ENCODE assay signal across 13 cellular contexts in genomic region chr2:178870703-178871102, GRCh38.
DNase-seq lines count a peak whose midpoint lies in the region; ATAC-seq and TF ChIP-seq lines count a peak whose summit lies in the region.
"Had no signal": no experiment of that assay in that cellular context is flagged by ENCODE, and none has a peak within 500 bp of the region (broad histone marks: within the 10 kb centered on the region; RNA-seq: fewer than 3 reads in every experiment).

No MANE protein-coding gene starts in this region.

- intact Hi-C loops in prostate gland (cut with DNase I): no loop called here

- H3K4me3 ChIP-seq in foreskin fibroblast (ENCODE audit: low read depth in 1 of 2, low read length in 2 of 2) (no peak overlapping the region), prostate gland (no peak overlapping the region)
- H3K4me3 ChIP-seq: pancreas had no signal

- no peaks in the 10 kb centered on the region for H3K9me3 Mint-ChIP-seq in activated naive CD4-positive, alpha-beta T cell treated with anti-CD3 and anti-CD28 coated beads, Interleukin-2, amount 10 ng/mL, durations not matched to agents 7 days and 5 days
- no peaks in the 10 kb centered on the region for H3K9me3 Mint-ChIP-seq in stimulated activated naive CD8-positive, alpha-beta T cell treated with anti-CD3 and anti-CD28 coated beads, Interleukin-15, amount 100 ng/mL, for 72 hours

- no peak for DNase-seq in activated naive CD4-positive, alpha-beta T cell treated with anti-CD3 and anti-CD28 coated beads, Interleukin-2, amount 10 ng/mL, durations not matched to agents 7 days and 5 days
- DNase-seq in activated naive CD4-positive, alpha-beta T cell (lab: John Stamatoyannopoulos, UW): no peak
- DNase-seq in RKO (ENCODE audit: low spot score) (peak; percentile 88), foreskin fibroblast (peak; percentile 40 to 68), cerebellar nuclear complex (lab: John Stamatoyannopoulos, UW) (no peak), prostate gland (ENCODE audit: low spot score) (no peak)
- peak in 1 of 2 donors; percentile 14 for DNase-seq in stimulated activated naive CD8-positive, alpha-beta T cell treated with anti-CD3 and anti-CD28 coated beads, Interleukin-15, amount 100 ng/mL, for 72 hours
- DNase-seq: amygdala, mesendoderm, NCI-H2107, T-helper 9 cell had no signal

- TF ChIP-seq CTCF in foreskin fibroblast (IDR thresholded peaks at IDR 0.05; ENCODE audit: low read depth, low read length) (no peak), prostate gland (IDR thresholded peaks at IDR 0.05) (no peak)

- H3K36me3 ChIP-seq in prostate gland: no peaks in the 10 kb centered on the region
- H3K36me3 ChIP-seq: pancreas had no signal

- peaks cover 24% of the 10 kb centered on the region for H3K4me1 Mint-ChIP-seq in activated naive CD4-positive, alpha-beta T cell treated with anti-CD3 and anti-CD28 coated beads, Interleukin-2, amount 10 ng/mL, durations not matched to agents 7 days and 5 days
- H3K4me1 Mint-ChIP-seq in stimulated activated naive CD8-positive, alpha-beta T cell treated with anti-CD3 and anti-CD28 coated beads, Interleukin-15, amount 100 ng/mL, for 72 hours: peaks cover 18% of the 10 kb centered on the region

- peak overlapping the region; percentile 21 for H3K27ac Mint-ChIP-seq in activated naive CD4-positive, alpha-beta T cell treated with anti-CD3 and anti-CD28 coated beads, Interleukin-2, amount 10 ng/mL, durations not matched to agents 7 days and 5 days
- H3K27ac Mint-ChIP-seq in stimulated activated naive CD8-positive, alpha-beta T cell treated with anti-CD3 and anti-CD28 coated beads, Interleukin-15, amount 100 ng/mL, for 72 hours: peak overlapping the region in 1 of 2 donors; percentile 4

- CTCF ChIA-PET in activated naive CD4-positive, alpha-beta T cell treated with anti-CD3 and anti-CD28 coated beads, Interleukin-2, amount 10 ng/mL, durations not matched to agents 7 days and 5 days (lab: Charles Lee): interaction anchor here (1.6 kb wide), 1 partner anchor 11 kb away, joined by 5 read pairs; no protein-coding TSS in a partner anchor

- no peak overlapping the region for H3K4me3 Mint-ChIP-seq in activated naive CD4-positive, alpha-beta T cell treated with anti-CD3 and anti-CD28 coated beads, Interleukin-2, amount 10 ng/mL, durations not matched to agents 7 days and 5 days
- no peak overlapping the region for H3K4me3 Mint-ChIP-seq in stimulated activated naive CD8-positive, alpha-beta T cell treated with anti-CD3 and anti-CD28 coated beads, Interleukin-15, amount 100 ng/mL, for 72 hours

- WGBS in prostate gland: 62% methylated on average over 3 of the region's 3 CpGs

- H3K27ac ChIP-seq in prostate gland: no peak overlapping the region
- H3K27ac ChIP-seq: pancreas had no signal

- ATAC-seq in stimulated activated naive CD8-positive, alpha-beta T cell treated with anti-CD3 and anti-CD28 coated beads, Interleukin-15, amount 100 ng/mL, for 72 hours: peak; percentile 32
- ATAC-seq in GM21723 (IDR thresholded peaks at IDR 0.05; ENCODE audit: unreplicated experiment): no peak

- no peaks in the 10 kb centered on the region for H3K36me3 Mint-ChIP-seq in activated naive CD4-positive, alpha-beta T cell treated with anti-CD3 and anti-CD28 coated beads, Interleukin-2, amount 10 ng/mL, durations not matched to agents 7 days and 5 days

- H3K9me3 ChIP-seq in prostate gland: no peaks in the 10 kb centered on the region
- H3K9me3 ChIP-seq: pancreas had no signal

- H3K27me3 ChIP-seq in prostate gland (replicated peaks; ENCODE audit: insufficient read depth): no peaks in the 10 kb centered on the region
- H3K27me3 ChIP-seq: pancreas had no signal

- no peaks in the 10 kb centered on the region for H3K4me1 ChIP-seq in prostate gland (replicated peaks)
- H3K4me1 ChIP-seq: pancreas had no signal

- no peak for TF ChIP-seq POLR2A in prostate gland (IDR thresholded peaks at IDR 0.05)

- H3K27me3 Mint-ChIP-seq in activated naive CD4-positive, alpha-beta T cell treated with anti-CD3 and anti-CD28 coated beads, Interleukin-2, amount 10 ng/mL, durations not matched to agents 7 days and 5 days: no peaks in the 10 kb centered on the region
- H3K27me3 Mint-ChIP-seq in stimulated activated naive CD8-positive, alpha-beta T cell treated with anti-CD3 and anti-CD28 coated beads, Interleukin-15, amount 100 ng/mL, for 72 hours: no peaks in the 10 kb centered on the region

Comparison
In these comparisons a context has a peak if more than half of its experiments do, and no peak if none do; other contexts are left out.
1. DNase-seq: peak in RKO (single experiment) and foreskin fibroblast (2 of 2); none in activated naive CD4-positive, alpha-beta T cell treated with anti-CD3 and anti-CD28 coated beads, Interleukin-2, amount 10 ng/mL, durations not matched to agents 7 days and 5 days (single experiment), activated naive CD4-positive, alpha-beta T cell (0 of 4), cerebellar nuclear complex (0 of 2) and prostate gland (single experiment).